8 cellular contexts compared by ENCODE assay signal in the genomic region with DNA sequence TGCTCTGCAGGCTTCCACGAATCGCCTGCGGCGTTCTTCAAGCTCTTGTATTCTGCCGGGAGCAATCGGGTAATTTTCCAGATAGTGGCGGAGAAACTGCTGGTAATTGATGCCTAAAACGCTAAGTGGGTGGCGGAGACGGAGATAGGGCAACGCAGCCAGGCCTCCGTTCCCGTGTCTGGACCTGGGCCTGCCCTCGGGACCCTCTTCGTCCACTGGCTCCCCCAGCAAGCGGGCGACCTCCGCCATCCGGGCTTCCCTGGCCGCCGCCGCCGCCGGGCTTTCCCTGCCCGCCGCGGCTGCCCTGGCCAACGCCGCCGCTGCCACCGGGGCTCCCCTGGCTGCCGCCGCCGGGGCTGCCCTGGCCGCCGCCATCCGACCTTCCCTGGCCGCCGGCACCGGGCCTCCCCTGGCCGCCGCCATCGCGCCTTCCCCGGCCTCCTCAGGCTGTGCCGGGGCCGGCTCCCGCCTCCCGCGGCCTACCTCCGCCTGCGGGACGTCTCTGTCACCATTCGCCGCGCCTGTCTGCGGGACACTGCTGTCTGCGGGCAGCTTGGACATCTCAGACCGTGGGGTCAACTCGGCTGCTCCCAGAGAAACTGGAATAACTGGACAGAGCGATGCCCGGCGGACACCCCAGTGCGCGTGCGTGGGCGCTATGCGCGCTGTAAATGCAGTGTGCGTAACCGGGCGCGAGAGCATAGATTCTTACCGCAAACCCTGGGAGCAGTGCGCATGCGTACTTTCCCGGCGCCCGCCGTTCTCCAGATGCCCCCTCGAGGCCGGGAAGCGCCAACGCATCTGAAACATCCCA. TPM values are rescaled to one million over a fixed set of nuclear protein-coding genes. Genes with fewer than 3 reads are reported as not detected.
DNase-seq lines count a peak whose midpoint lies in the region; ATAC-seq and TF ChIP-seq lines count a peak whose summit lies in the region.

A gene with protein sequence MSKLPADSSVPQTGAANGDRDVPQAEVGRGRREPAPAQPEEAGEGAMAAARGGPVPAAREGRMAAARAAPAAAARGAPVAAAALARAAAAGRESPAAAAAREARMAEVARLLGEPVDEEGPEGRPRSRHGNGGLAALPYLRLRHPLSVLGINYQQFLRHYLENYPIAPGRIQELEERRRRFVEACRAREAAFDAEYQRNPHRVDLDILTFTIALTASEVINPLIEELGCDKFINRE (minus strand): TSS at position 643 of the 814 bp plus-strand sequence. CDS start 82 bp downstream, at position 561.

- H3K9me3 ChIP-seq in muscle layer of colon (ENCODE audit: low read length) = no peaks in the 10 kb centered on the region

- ATAC-seq in GM21717 (IDR thresholded peaks at IDR 0.05; ENCODE audit: unreplicated experiment) (peak; percentile 66), esophagus mucosa (peak; percentile 98)
- peak; percentile 89 for ATAC-seq in activated T-cell treated with anti-CD3 and anti-CD28 coated beads, Interleukin-2, amount 50 U/mL, for 4 hours

- no peaks in the 10 kb centered on the region for H3K27me3 Mint-ChIP-seq in activated T-cell treated with anti-CD3 and anti-CD28 coated beads, Interleukin-2, amount 50 U/mL, for 4 hours (ENCODE audit: low read depth)

- H3K27ac ChIP-seq in muscle layer of colon (ENCODE audit: low read depth, low read length) = peak within 1 kb of the TSS; percentile 90

- H3K4me1 Mint-ChIP-seq in activated T-cell treated with anti-CD3 and anti-CD28 coated beads, Interleukin-2, amount 50 U/mL, for 4 hours (ENCODE audit: low read depth) = peaks cover 50% of the 10 kb centered on the region

- H3K4me1 ChIP-seq in muscle layer of colon (ENCODE audit: insufficient read depth, low read length) = peaks cover 7% of the 10 kb centered on the region

- H3K27me3 ChIP-seq in muscle layer of colon (ENCODE audit: control insufficient read depth in 1 of 2, insufficient read depth in 2 of 2, low read length in 2 of 2) = no peaks in the 10 kb centered on the region

- H3K4me3 ChIP-seq in muscle layer of colon (ENCODE audit: low read depth in 1 of 2, low read length in 2 of 2) = peak within 1 kb of the TSS; percentile 55 to 84

- H3K9ac ChIP-seq in muscle layer of colon (ENCODE audit: low read length) = peak within 1 kb of the TSS; percentile 87

- no peaks in the 10 kb centered on the region for H3K36me3 ChIP-seq in muscle layer of colon (ENCODE audit: insufficient read depth, low read length)

- peak within 1 kb of the TSS; percentile 95 for H3K4me3 Mint-ChIP-seq in activated T-cell treated with anti-CD3 and anti-CD28 coated beads, Interleukin-2, amount 50 U/mL, for 4 hours

- no peaks in the 10 kb centered on the region for H3K9me3 Mint-ChIP-seq in activated T-cell treated with anti-CD3 and anti-CD28 coated beads, Interleukin-2, amount 50 U/mL, for 4 hours

- DNase-seq in DMS53 (lab: John Stamatoyannopoulos, UW) = peak; percentile 98
- DNase-seq in KG1 (lab: John Stamatoyannopoulos, UW) = peak; percentile 61
- peak; percentile 94 for DNase-seq in activated T-cell treated with anti-CD3 and anti-CD28 coated beads, Interleukin-2, amount 50 U/mL, for 4 hours
- DNase-seq in stimulated activated CD8-positive, alpha-beta memory T cell treated with anti-CD3 and anti-CD28 coated beads, Interleukin-7, amount 100 ng/mL, for 24 hours (ENCODE audit: low read depth) = peak; percentile 89

- peaks cover 5% of the 10 kb centered on the region for H3K36me3 Mint-ChIP-seq in activated T-cell treated with anti-CD3 and anti-CD28 coated beads, Interleukin-2, amount 50 U/mL, for 4 hours (ENCODE audit: insufficient read depth)

TF ChIP-seq in PFSK-1, 5 proteins besides CTCF, POLR2A, EP300 and RAD21:
- TF ChIP-seq REST (IDR thresholded peaks at IDR 0.05; ENCODE audit: insufficient read depth in 1 of 2, low read depth in 2 of 2, low read length in 2 of 2) (peak in 1 of 2 experiments; percentile 58; a peak in 1 of 4 replicates), FOXP2 (optimal IDR thresholded peaks at IDR 0.05; ENCODE audit: borderline replicate concordance, extremely low read depth, extremely low read length, insufficient read depth) (no peak), SIN3A (IDR thresholded peaks at IDR 0.05; ENCODE audit: borderline replicate concordance, insufficient read depth, low read length) (0 out of 2 replicates have a peak, but pooled peaks have one; percentile 37), POLR2AphosphoS5 (IDR thresholded peaks at IDR 0.05; ENCODE audit: low read depth, low read length) (peak; percentile 92), TAF1 (IDR thresholded peaks at IDR 0.05; ENCODE audit: borderline replicate concordance, insufficient read depth, low read length) (peak; percentile 87; the same call in 1 of the 2 replicates)

RNA-seq across cellular contexts. Expression of the gene that starts here (rescaled TPM):
- polyA plus RNA-seq in PFSK-1 (2012; ENCODE audit: insufficient read length, low read depth) = 18.3 TPM
- 10 to 100 TPM; 14.9 to 16.5 (median 16.1) TPM for total RNA-seq in activated T-cell treated with anti-CD3 and anti-CD28 coated beads, Interleukin-2, amount 50 U/mL, for 4 hours
- 6.7 TPM for total RNA-seq in esophagus mucosa

Comparison
In these comparisons a context has a peak if more than half of its experiments do, and no peak if none do; other contexts are left out.
1. Peak in every context shown above with its lines: DNase-seq, ATAC-seq, H3K4me3 ChIP-seq and H3K27ac ChIP-seq.